15 cellular contexts compared by ENCODE assay signal in genomic region chr11:20021212-20021611, GRCh38.
"Had no signal": no experiment of that assay in that cellular context is flagged by ENCODE, and none has a peak within 500 bp of the region (broad histone marks: within the 10 kb centered on the region; RNA-seq: fewer than 3 reads in every experiment).

No MANE protein-coding gene starts in this region.

- H3K4me1 Mint-ChIP-seq: activated CD4-positive, alpha-beta T cell treated with anti-CD3 and anti-CD28 coated beads, Interleukin-2, amount 10 ng/mL, durations not matched to agents 7 days and 5 days; activated naive CD4-positive, alpha-beta T cell treated with anti-CD3 and anti-CD28 coated beads, Interleukin-2, amount 10 ng/mL, durations not matched to agents 7 days and 5 days; activated T-helper 17 cell treated with anti-CD3 and anti-CD28 coated beads, Interleukin-2, amount 50 U/mL, for 72 hours; naive thymus-derived CD4-positive, alpha-beta T cell had no signal

- H3K4me3 Mint-ChIP-seq: activated CD4-positive, alpha-beta T cell treated with anti-CD3 and anti-CD28 coated beads, Interleukin-2, amount 10 ng/mL, durations not matched to agents 7 days and 5 days; activated naive CD4-positive, alpha-beta T cell treated with anti-CD3 and anti-CD28 coated beads, Interleukin-2, amount 10 ng/mL, durations not matched to agents 7 days and 5 days; activated T-helper 17 cell treated with anti-CD3 and anti-CD28 coated beads, Interleukin-2, amount 50 U/mL, for 72 hours; naive thymus-derived CD4-positive, alpha-beta T cell had no signal

- H3K36me3 ChIP-seq: colonic mucosa, neutrophil, stomach, uterus had no signal

- H3K4me3 ChIP-seq: colonic mucosa, lung, stomach, uterus had no signal

- H3K27ac Mint-ChIP-seq: activated CD4-positive, alpha-beta T cell treated with anti-CD3 and anti-CD28 coated beads, Interleukin-2, amount 10 ng/mL, durations not matched to agents 7 days and 5 days; activated naive CD4-positive, alpha-beta T cell treated with anti-CD3 and anti-CD28 coated beads, Interleukin-2, amount 10 ng/mL, durations not matched to agents 7 days and 5 days; activated T-helper 17 cell treated with anti-CD3 and anti-CD28 coated beads, Interleukin-2, amount 50 U/mL, for 72 hours; naive thymus-derived CD4-positive, alpha-beta T cell had no signal

- H3K27ac ChIP-seq: colonic mucosa, neutrophil, stomach, uterus had no signal

- H3K9me3 ChIP-seq: colonic mucosa, neutrophil, stomach, uterus had no signal

- H3K27me3 Mint-ChIP-seq: activated CD4-positive, alpha-beta T cell treated with anti-CD3 and anti-CD28 coated beads, Interleukin-2, amount 10 ng/mL, durations not matched to agents 7 days and 5 days; activated naive CD4-positive, alpha-beta T cell treated with anti-CD3 and anti-CD28 coated beads, Interleukin-2, amount 10 ng/mL, durations not matched to agents 7 days and 5 days; activated T-helper 17 cell treated with anti-CD3 and anti-CD28 coated beads, Interleukin-2, amount 50 U/mL, for 72 hours had no signal

- DNase-seq: activated CD4-positive, alpha-beta T cell treated with anti-CD3 and anti-CD28 coated beads, Interleukin-2, amount 10 ng/mL, durations not matched to agents 7 days and 5 days; activated CD4-positive, CD25-positive, alpha-beta regulatory T cell; activated naive CD4-positive, alpha-beta T cell treated with anti-CD3 and anti-CD28 coated beads, Interleukin-2, amount 10 ng/mL, durations not matched to agents 7 days and 5 days; activated T-cell treated with anti-CD3 and anti-CD28 coated beads for 4 hours; caudate nucleus; colonic mucosa; effector CD4-positive, alpha-beta T cell; naive thymus-derived CD4-positive, alpha-beta T cell; retina; stimulated activated CD4-positive, alpha-beta T cell treated with anti-CD3 and anti-CD28 coated beads, Interleukin-4, amount 100 ng/mL, for 4 hours; stomach; uterus had no signal

- H3K4me1 ChIP-seq: colonic mucosa, uterus had no signal

- H3K36me3 Mint-ChIP-seq: activated naive CD4-positive, alpha-beta T cell treated with anti-CD3 and anti-CD28 coated beads, Interleukin-2, amount 10 ng/mL, durations not matched to agents 7 days and 5 days had no signal

- H3K9me3 Mint-ChIP-seq: activated CD4-positive, alpha-beta T cell treated with anti-CD3 and anti-CD28 coated beads, Interleukin-2, amount 10 ng/mL, durations not matched to agents 7 days and 5 days; activated naive CD4-positive, alpha-beta T cell treated with anti-CD3 and anti-CD28 coated beads, Interleukin-2, amount 10 ng/mL, durations not matched to agents 7 days and 5 days; activated T-helper 17 cell treated with anti-CD3 and anti-CD28 coated beads, Interleukin-2, amount 50 U/mL, for 72 hours had no signal

- H3K27me3 ChIP-seq: colonic mucosa, neutrophil, stomach, uterus had no signal
